In the genomic region with DNA sequence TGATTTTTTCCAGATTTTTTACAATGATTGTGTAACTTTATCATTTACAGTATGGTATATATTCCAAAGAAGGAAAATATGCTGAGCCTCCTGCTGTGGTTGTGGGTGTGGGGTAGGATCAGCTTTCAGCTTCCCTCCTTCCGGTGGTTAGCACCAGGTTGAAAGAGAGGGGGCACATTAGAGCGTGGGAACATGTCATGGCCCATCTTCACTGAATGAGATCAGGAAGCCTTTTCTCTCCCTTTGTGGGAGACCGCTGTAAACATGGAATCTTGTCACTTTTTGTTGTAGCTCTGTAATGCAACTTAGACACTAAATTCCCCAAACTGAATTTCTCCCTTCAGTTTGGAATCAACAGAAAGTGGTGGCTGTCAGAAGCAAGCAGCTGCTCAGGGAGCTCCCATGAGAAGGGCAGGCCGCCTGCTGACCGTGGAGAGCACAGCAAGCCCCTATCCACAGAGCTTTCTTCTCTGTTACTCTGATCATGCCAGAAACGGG, we compare ENCODE assay signal across 10 cellular contexts.
DNase-seq lines count a peak whose midpoint lies in the region; ATAC-seq, FAIRE-seq and TF ChIP-seq lines count a peak whose summit lies in the region.
"Had no signal": no experiment of that assay in that cellular context is flagged by ENCODE, and none has a peak within 500 bp of the region (broad histone marks: within the 10 kb centered on the region; RNA-seq: fewer than 3 reads in every experiment).

No MANE protein-coding gene starts in this region.

- ATAC-seq in A549 (peak; percentile 69 to 82; a peak in 5 of 6 replicates), HG02610 (IDR thresholded peaks at IDR 0.05; ENCODE audit: unreplicated experiment) (no peak)

- no peak overlapping the region for H3K27ac ChIP-seq in A549

- TF ChIP-seq POLR2A in A549 (IDR thresholded peaks at IDR 0.05; ENCODE audit: low read length): no peak

- CTCF ChIA-PET in A549 (lab: Yijun Ruan, JAX): interaction anchor here (1.2 to 1.7 kb wide), 9 partner anchors 13 to 571 kb away, joined by 3 to 7 read pairs (median 4); no protein-coding TSS in a partner anchor

- POLR2A ChIA-PET in A549 (lab: Yijun Ruan, JAX): no interaction called here

- no peaks in the 10 kb centered on the region for H3K36me3 Mint-ChIP-seq in HFFc6 (ENCODE audit: low read depth)
- peaks cover 0 to 6% (median 0%) of the 10 kb centered on the region in 3 donors for H3K36me3 Mint-ChIP-seq in immature natural killer cell

- FAIRE-seq in A549 (lab: Jason Lieb, UNC): no peak

- no peaks in the 10 kb centered on the region for H3K27me3 Mint-ChIP-seq in HFFc6 (ENCODE audit: insufficient read depth)
- H3K27me3 Mint-ChIP-seq in immature natural killer cell (ENCODE audit: low read depth in 3 of 3): peaks cover 0 to 2% (median 2%) of the 10 kb centered on the region in 3 donors

- no peak; a peak in 1 of 5 replicates for TF ChIP-seq RAD21 in A549 (conservative IDR thresholded peaks at IDR 0.05 in 1 of 2, IDR thresholded peaks at IDR 0.05 in 1 of 2)

- TF ChIP-seq CTCF in A549 (IDR thresholded peaks at IDR 0.05) (no peak), HFFc6 (IDR thresholded peaks at IDR 0.05) (peak; percentile 49), astrocyte of the spinal cord (IDR thresholded peaks at IDR 0.05; ENCODE audit: low read depth, low read length) (peak; percentile 73)

- no peaks in the 10 kb centered on the region for H3K9me3 ChIP-seq in A549

- H3K4me3 Mint-ChIP-seq in HFFc6: no peak overlapping the region
- no peak overlapping the region for H3K4me3 Mint-ChIP-seq in immature natural killer cell

- H3K4me3 ChIP-seq in A549 (no peak overlapping the region), astrocyte of the spinal cord (ENCODE audit: low read depth, low read length) (no peak overlapping the region)

- peak in 1 of 2 experiments; percentile 27 for DNase-seq in A549 (ENCODE audit: low read depth in 1 of 2, low spot score in 1 of 2)
- DNase-seq in HFFc6: peak; percentile 13
- DNase-seq in astrocyte of the spinal cord (ENCODE audit: low read depth, low spot score): peak; percentile 85
- peak; percentile 24 to 35 (median 28) for DNase-seq in immature natural killer cell
- no peak for DNase-seq in cerebellar nuclear complex (lab: John Stamatoyannopoulos, UW)
- DNase-seq in NCI-H226: no peak
- DNase-seq in NCI-H1436 treated with DMSO at 0.1 percent for 48 hours (lab: John Stamatoyannopoulos, UW): no peak
- DNase-seq: activated CD4-positive, alpha-beta T cell treated with anti-CD3 and anti-CD28 coated beads for 48 hours; GDM1 had no signal

- no peak for TF ChIP-seq EP300 in A549 (IDR thresholded peaks at IDR 0.05)

- WGBS in A549 (ENCODE audit: missing lambda C conversion rate): 76% methylated on average over 5 of the region's 6 CpGs

- H3K4me2 ChIP-seq in A549: no peak overlapping the region

- in situ Hi-C loops in astrocyte of the spinal cord (cut with HindIII; ENCODE audit: low sequenced_read_pairs): loop anchor here (25.0 kb wide), 2 partner anchors 154 to 471 kb away; a partner anchor contains a TSS

- H3K9me3 Mint-ChIP-seq in HFFc6: no peaks in the 10 kb centered on the region
- no peaks in the 10 kb centered on the region for H3K9me3 Mint-ChIP-seq in immature natural killer cell

- 0 out of 3 replicates have a peak, but pooled peaks cover 7% of the 10 kb centered on the region for H3K4me1 ChIP-seq in A549

- H3K4me1 Mint-ChIP-seq in HFFc6 (ENCODE audit: low read depth) (peaks cover 20% of the 10 kb centered on the region), immature natural killer cell (peaks cover 0 to 6% of the 10 kb centered on the region in 2 donors)

- H3K27ac Mint-ChIP-seq in HFFc6 (no peak overlapping the region), immature natural killer cell (no peak overlapping the region)

TF ChIP-seq in A549, 52 proteins besides CTCF, POLR2A, EP300 and RAD21:
- TF ChIP-seq CBX8 (IDR thresholded peaks at IDR 0.05) (no peak), PHF8 (IDR thresholded peaks at IDR 0.05; ENCODE audit: borderline replicate concordance, low read depth) (no peak), NFE2L2 (conservative IDR thresholded peaks at IDR 0.05; ENCODE audit: low read length) (no peak), CEBPB (IDR thresholded peaks at IDR 0.05) (no peak), EHMT2 (IDR thresholded peaks at IDR 0.05; ENCODE audit: low read depth) (no peak), KDM1A (IDR thresholded peaks at IDR 0.05; ENCODE audit: low read depth) (no peak), RNF2 (IDR thresholded peaks at IDR 0.05; ENCODE audit: borderline replicate concordance, low read depth) (no peak), CHD2 (IDR thresholded peaks at IDR 0.05; ENCODE audit: low read length, partially characterized antibody) (no peak)
- TF ChIP-seq, protein P1, sequence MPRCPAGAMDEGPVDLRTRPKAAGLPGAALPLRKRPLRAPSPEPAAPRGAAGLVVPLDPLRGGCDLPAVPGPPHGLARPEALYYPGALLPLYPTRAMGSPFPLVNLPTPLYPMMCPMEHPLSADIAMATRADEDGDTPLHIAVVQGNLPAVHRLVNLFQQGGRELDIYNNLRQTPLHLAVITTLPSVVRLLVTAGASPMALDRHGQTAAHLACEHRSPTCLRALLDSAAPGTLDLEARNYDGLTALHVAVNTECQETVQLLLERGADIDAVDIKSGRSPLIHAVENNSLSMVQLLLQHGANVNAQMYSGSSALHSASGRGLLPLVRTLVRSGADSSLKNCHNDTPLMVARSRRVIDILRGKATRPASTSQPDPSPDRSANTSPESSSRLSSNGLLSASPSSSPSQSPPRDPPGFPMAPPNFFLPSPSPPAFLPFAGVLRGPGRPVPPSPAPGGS (IDR thresholded peaks at IDR 0.05): no peak
- TF ChIP-seq, protein P2, sequence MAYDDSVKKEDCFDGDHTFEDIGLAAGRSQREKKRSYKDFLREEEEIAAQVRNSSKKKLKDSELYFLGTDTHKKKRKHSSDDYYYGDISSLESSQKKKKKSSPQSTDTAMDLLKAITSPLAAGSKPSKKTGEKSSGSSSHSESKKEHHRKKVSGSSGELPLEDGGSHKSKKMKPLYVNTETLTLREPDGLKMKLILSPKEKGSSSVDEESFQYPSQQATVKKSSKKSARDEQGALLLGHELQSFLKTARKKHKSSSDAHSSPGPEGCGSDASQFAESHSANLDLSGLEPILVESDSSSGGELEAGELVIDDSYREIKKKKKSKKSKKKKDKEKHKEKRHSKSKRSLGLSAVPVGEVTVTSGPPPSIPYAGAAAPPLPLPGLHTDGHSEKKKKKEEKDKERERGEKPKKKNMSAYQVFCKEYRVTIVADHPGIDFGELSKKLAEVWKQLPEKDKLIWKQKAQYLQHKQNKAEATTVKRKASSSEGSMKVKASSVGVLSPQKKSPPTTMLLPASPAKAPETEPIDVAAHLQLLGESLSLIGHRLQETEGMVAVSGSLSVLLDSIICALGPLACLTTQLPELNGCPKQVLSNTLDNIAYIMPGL (CRISPR knock-in tag; IDR thresholded peaks at IDR 0.05; ENCODE audit: borderline replicate concordance): no peak
- TF ChIP-seq, protein P3, sequence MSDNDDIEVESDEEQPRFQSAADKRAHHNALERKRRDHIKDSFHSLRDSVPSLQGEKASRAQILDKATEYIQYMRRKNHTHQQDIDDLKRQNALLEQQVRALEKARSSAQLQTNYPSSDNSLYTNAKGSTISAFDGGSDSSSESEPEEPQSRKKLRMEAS (IDR thresholded peaks at IDR 0.05): no peak
- TF ChIP-seq, protein P4, sequence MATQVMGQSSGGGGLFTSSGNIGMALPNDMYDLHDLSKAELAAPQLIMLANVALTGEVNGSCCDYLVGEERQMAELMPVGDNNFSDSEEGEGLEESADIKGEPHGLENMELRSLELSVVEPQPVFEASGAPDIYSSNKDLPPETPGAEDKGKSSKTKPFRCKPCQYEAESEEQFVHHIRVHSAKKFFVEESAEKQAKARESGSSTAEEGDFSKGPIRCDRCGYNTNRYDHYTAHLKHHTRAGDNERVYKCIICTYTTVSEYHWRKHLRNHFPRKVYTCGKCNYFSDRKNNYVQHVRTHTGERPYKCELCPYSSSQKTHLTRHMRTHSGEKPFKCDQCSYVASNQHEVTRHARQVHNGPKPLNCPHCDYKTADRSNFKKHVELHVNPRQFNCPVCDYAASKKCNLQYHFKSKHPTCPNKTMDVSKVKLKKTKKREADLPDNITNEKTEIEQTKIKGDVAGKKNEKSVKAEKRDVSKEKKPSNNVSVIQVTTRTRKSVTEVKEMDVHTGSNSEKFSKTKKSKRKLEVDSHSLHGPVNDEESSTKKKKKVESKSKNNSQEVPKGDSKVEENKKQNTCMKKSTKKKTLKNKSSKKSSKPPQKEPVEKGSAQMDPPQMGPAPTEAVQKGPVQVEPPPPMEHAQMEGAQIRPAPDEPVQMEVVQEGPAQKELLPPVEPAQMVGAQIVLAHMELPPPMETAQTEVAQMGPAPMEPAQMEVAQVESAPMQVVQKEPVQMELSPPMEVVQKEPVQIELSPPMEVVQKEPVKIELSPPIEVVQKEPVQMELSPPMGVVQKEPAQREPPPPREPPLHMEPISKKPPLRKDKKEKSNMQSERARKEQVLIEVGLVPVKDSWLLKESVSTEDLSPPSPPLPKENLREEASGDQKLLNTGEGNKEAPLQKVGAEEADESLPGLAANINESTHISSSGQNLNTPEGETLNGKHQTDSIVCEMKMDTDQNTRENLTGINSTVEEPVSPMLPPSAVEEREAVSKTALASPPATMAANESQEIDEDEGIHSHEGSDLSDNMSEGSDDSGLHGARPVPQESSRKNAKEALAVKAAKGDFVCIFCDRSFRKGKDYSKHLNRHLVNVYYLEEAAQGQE (IDR thresholded peaks at IDR 0.05): no peak
TF ChIP-seq in A549: peak in this region for 0.

Comparison
In these comparisons a context has a peak if more than half of its experiments do, and no peak if none do; other contexts are left out.
1. DNase-seq: peak in HFFc6 (single experiment), astrocyte of the spinal cord (single experiment) and immature natural killer cell (3 of 3); none in cerebellar nuclear complex (0 of 2), NCI-H226 (single experiment) and NCI-H1436 treated with DMSO at 0.1 percent for 48 hours (single experiment).